ENCODE assay signal across 8 cellular contexts in genomic region chr5:19142713-19143414, GRCh38.
DNase-seq lines count a peak whose midpoint lies in the region; ATAC-seq, FAIRE-seq and TF ChIP-seq lines count a peak whose summit lies in the region.
"Not testable (repeated sequence)": the region's sequence is repeated elsewhere in the genome, so short reads cannot be mapped to it uniquely, and the experiment has no call there.

No MANE protein-coding gene starts in this region.

- DNase-seq in K562 (ENCODE audit: extremely low read depth in 1 of 4, low spot score in 3 of 4); mesendoderm: not testable (repeated sequence)
- DNase-seq in Right ventricle myocardium inferior (ENCODE audit: missing footprints): peak; percentile 50
- DNase-seq in kidney: peak; percentile 40
- DNase-seq in posterior vena cava (ENCODE audit: low spot score): peak; percentile 63
- peak; percentile 45 for DNase-seq in spleen
- DNase-seq in testis: peak; percentile 18

- H3K4me3 ChIP-seq in SU-DHL-6 (ENCODE audit: insufficient read depth, low read length, poor library complexity, severe bottlenecking); K562; kidney (ENCODE audit: low read length in 2 of 2); mesendoderm (ENCODE audit: low read length); spleen: not testable (repeated sequence)
- H3K4me3 ChIP-seq in testis: peak overlapping the region in 1 of 2 donors; percentile 40

- H3K9me1 ChIP-seq in K562 (ENCODE audit: control insufficient read depth, insufficient read depth, low read length): not testable (repeated sequence)

- H3K9ac ChIP-seq in SU-DHL-6 (ENCODE audit: low read length); K562 (ENCODE audit: insufficient read depth in 1 of 2, low read depth in 2 of 2, low read length in 2 of 2); kidney (ENCODE audit: low read length in 2 of 2); mesendoderm (ENCODE audit: low read length): not testable (repeated sequence)

- H3K36me3 ChIP-seq in SU-DHL-6 (ENCODE audit: low read length); K562 (ENCODE audit: control insufficient read depth, insufficient read depth, low read length); kidney (ENCODE audit: control insufficient read depth in 1 of 2, insufficient read depth in 2 of 2, low read length in 2 of 2); mesendoderm (ENCODE audit: control insufficient read depth, insufficient read depth, low read length); spleen; testis (ENCODE audit: low read depth, missing control alignments): not testable (repeated sequence)

- intact Hi-C loops in K562 (cut with micrococcal nuclease); Right ventricle myocardium inferior (cut with DNase I); kidney (cut with DNase I); posterior vena cava (cut with DNase I); spleen (cut with DNase I; ENCODE audit: low total_unique reads); testis (cut with DNase I; ENCODE audit: low total_unique reads): not testable (repeated sequence)

- TF ChIP-seq POLR2A in K562 (conservative IDR thresholded peaks at IDR 0.05); spleen (IDR thresholded peaks at IDR 0.05); testis (IDR thresholded peaks at IDR 0.05): not testable (repeated sequence)

- H4K20me1 ChIP-seq in SU-DHL-6 (ENCODE audit: low read depth, low read length); K562 (replicated peaks; ENCODE audit: control insufficient read depth, insufficient read depth, low read length): not testable (repeated sequence)

- not testable (repeated sequence) for H3K4me1 ChIP-seq in K562 (replicated peaks in 1 of 2; ENCODE audit: control insufficient read depth in 2 of 2, insufficient read depth in 2 of 2, low read length in 2 of 2); kidney (ENCODE audit: control insufficient read depth in 1 of 2, insufficient read depth in 1 of 2, low read depth in 1 of 2, low read length in 2 of 2); mesendoderm (ENCODE audit: control insufficient read depth, low read depth, low read length); spleen; testis

- not testable (repeated sequence) for H3K4me2 ChIP-seq in SU-DHL-6 (ENCODE audit: low read depth, low read length, poor library complexity, severe bottlenecking); K562 (ENCODE audit: insufficient read depth, low read length); mesendoderm (ENCODE audit: low read length)

- not testable (repeated sequence) for H3K27me3 ChIP-seq in SU-DHL-6 (ENCODE audit: low read length); K562 (ENCODE audit: control insufficient read depth in 2 of 2, insufficient read depth in 2 of 2, low read length in 2 of 2); mesendoderm (ENCODE audit: insufficient read depth, low read length, poor library complexity); spleen (replicated peaks in 1 of 7); testis

- in situ Hi-C loops in K562 (cut with MboI): not testable (repeated sequence)

- not testable (repeated sequence) for H3K27ac ChIP-seq in SU-DHL-6 (ENCODE audit: low read depth, low read length); K562 (ENCODE audit: extremely low read depth, low read depth, low read length); kidney (ENCODE audit: low read depth in 2 of 2, low read length in 2 of 2); mesendoderm (ENCODE audit: low read depth, low read length); spleen; testis

- BruUV-seq in K562 (replicated peaks; lab: Mats Ljungman, UMichigan): not testable (repeated sequence)

- TF ChIP-seq CTCF in SU-DHL-6 (IDR thresholded peaks at IDR 0.05; ENCODE audit: insufficient read depth, low read length, poor library complexity, severe bottlenecking); K562 (IDR thresholded peaks at IDR 0.05 in 2 of 3, conservative IDR thresholded peaks at IDR 0.05 in 1 of 3; ENCODE audit: insufficient read depth in 2 of 3, low read depth in 1 of 3, low read length in 3 of 3); kidney (IDR thresholded peaks at IDR 0.05; ENCODE audit: borderline replicate concordance, extremely low read depth, insufficient read depth); spleen (IDR thresholded peaks at IDR 0.05 in 8 of 11, conservative IDR thresholded peaks at IDR 0.05 in 3 of 11); testis (IDR thresholded peaks at IDR 0.05): not testable (repeated sequence)

- CTCF ChIA-PET in K562 (lab: Yijun Ruan, JAX; ENCODE audit: low intra/inter-chr PET ratio): not testable (repeated sequence)

- H4K5ac ChIP-seq in mesendoderm (ENCODE audit: low read length): not testable (repeated sequence)

- H3K79me2 ChIP-seq in SU-DHL-6 (ENCODE audit: insufficient read depth, low read length); mesendoderm (ENCODE audit: control insufficient read depth, insufficient read depth, low read length): not testable (repeated sequence)
- peaks cover 34% of the 10 kb centered on the region for H3K79me2 ChIP-seq in K562 (ENCODE audit: control insufficient read depth, insufficient read depth, low read length)

- not testable (repeated sequence) for H2BK5ac ChIP-seq in mesendoderm (ENCODE audit: low read length)

- WGBS in K562 (ENCODE audit: insufficient coverage, low coverage, missing lambda C conversion rate): 20% methylated on average over 19 of the region's 38 CpGs
- WGBS in mesendoderm (ENCODE audit: extremely low coverage, insufficient coverage, low lambda C conversion rate): no CpG with 5 or more reads among the region's 38 CpGs
- 83 to 94% (median 87%) methylated on average over 17 to 38 of the region's 38 CpGs for whole genome bisulfite sequencing in spleen, 5 donors
- 85% methylated on average over 11 to 34 of the region's 38 CpGs for WGBS in testis, 2 donors

- H2BK15ac ChIP-seq in mesendoderm (replicated peaks; ENCODE audit: low read depth): not testable (repeated sequence)

- H3K9me2 ChIP-seq in SU-DHL-6 (replicated peaks; ENCODE audit: insufficient read depth, low read length): not testable (repeated sequence)

- not testable (repeated sequence) for H4K8ac ChIP-seq in mesendoderm (ENCODE audit: low read depth, low read length)

- TF ChIP-seq RAD21 in K562 (CRISPR knock-in tag; conservative IDR thresholded peaks at IDR 0.05 in 1 of 2, IDR thresholded peaks at IDR 0.05 in 1 of 2): not testable (repeated sequence)

- not testable (repeated sequence) for H3K18ac ChIP-seq in mesendoderm (ENCODE audit: low read length)

- not testable (repeated sequence) for H3K23ac ChIP-seq in mesendoderm (ENCODE audit: low read length)

- not testable (repeated sequence) for FAIRE-seq in K562 (lab: Jason Lieb, UNC); kidney (lab: Jason Lieb, UNC)

- H2AK5ac ChIP-seq in mesendoderm (ENCODE audit: low read length): not testable (repeated sequence)

- not testable (repeated sequence) for H3K56ac ChIP-seq in mesendoderm (ENCODE audit: low read length)

- not testable (repeated sequence) for H3F3A ChIP-seq in SU-DHL-6 (ENCODE audit: insufficient read depth)

- POLR2A ChIA-PET in K562 (lab: Yijun Ruan, JAX): not testable (repeated sequence)

- ATAC-seq in K562, Right ventricle myocardium inferior: not testable (repeated sequence)

- H3K9me3 ChIP-seq in SU-DHL-6 (ENCODE audit: insufficient read depth, low read length); K562 (replicated peaks; ENCODE audit: control insufficient read depth, insufficient read depth, low read depth, low read length); kidney (ENCODE audit: control insufficient read depth in 1 of 2, low read length in 2 of 2); testis: not testable (repeated sequence)
- peaks cover 0 to 11% (median 0%) of the 10 kb centered on the region in 8 donors for H3K9me3 ChIP-seq in spleen

- not testable (repeated sequence) for TF ChIP-seq EP300 in K562 (IDR thresholded peaks at IDR 0.05; ENCODE audit: low read length)

- H2AFZ ChIP-seq in SU-DHL-6 (ENCODE audit: low read depth, low read length, severe bottlenecking): peak overlapping the region; percentile 12
- H2AFZ ChIP-seq in K562 (ENCODE audit: low read depth, low read length): not testable (repeated sequence)

- not testable (repeated sequence) for H3K79me1 ChIP-seq in mesendoderm (ENCODE audit: low read length)

- H2BK120ac ChIP-seq in mesendoderm (ENCODE audit: low read depth, low read length): peak overlapping the region; percentile 73

- H3K4ac ChIP-seq in mesendoderm (ENCODE audit: low read depth, low read length): not testable (repeated sequence)

TF ChIP-seq in K562, 482 proteins besides CTCF, POLR2A, EP300 and RAD21:
- peak; percentile 3; the same call in 1 of the 2 replicates for TF ChIP-seq ZFX (CRISPR knock-in tag; IDR thresholded peaks at IDR 0.05)
